In genomic region chr3:9139366-9139765, GRCh38 we compare ENCODE assay signal across 35 cellular contexts.
"Had no signal": no experiment of that assay in that cellular context is flagged by ENCODE, and none has a peak within 500 bp of the region (broad histone marks: within the 10 kb centered on the region; RNA-seq: fewer than 3 reads in every experiment).

No MANE protein-coding gene starts in this region.

- H3K27me3 ChIP-seq: MG63 had no signal

- H3K4me2 ChIP-seq: KMS-11 had no signal

- H3K27ac ChIP-seq: KMS-11 had no signal

- DNase-seq: Karpas-422, Kasumi-1, MG63, MM.1S, MV-4-11, NCI-H1048, NCI-H1092, NCI-H1092 treated with DMSO at 0.1 percent for 48 hours, NCI-H1105, NCI-H1105 treated with DMSO at 0.1 percent for 48 hours, NCI-H1417, NCI-H1417 treated with DMSO at 0.1 percent for 48 hours, NCI-H1436, NCI-H1436 treated with DMSO at 0.1 percent for 48 hours, NCI-H146, NCI-H1694, NCI-H1694 treated with DMSO at 0.1 percent for 48 hours, NCI-H187, NCI-H187 treated with DMSO at 0.1 percent for 48 hours, NCI-H1930, NCI-H2029, NCI-H2029 treated with DMSO at 0.1 percent for 48 hours, NCI-H2081, NCI-H2081 treated with DMSO at 0.1 percent for 48 hours, NCI-H2107, NCI-H2171, NCI-H2171 treated with DMSO at 0.1 percent for 48 hours, NCI-H2227 treated with DMSO at 0.1 percent for 48 hours, NCI-H226, NCI-H345, NCI-H446, NCI-H446 treated with DMSO at 0.1 percent for 48 hours, NCI-H510A, NCI-H510A treated with DMSO at 0.1 percent for 48 hours had no signal

- H3K9me3 ChIP-seq: MG63 had no signal

- H3K36me3 ChIP-seq: MG63 had no signal

- H3K4me3 ChIP-seq: MG63 had no signal

- H3K9ac ChIP-seq: KMS-11 had no signal
